ENCODE assay signal across 8 cellular contexts in genomic region chr12:5745251-5745888, GRCh38.
DNase-seq lines count a peak whose midpoint lies in the region; ATAC-seq and TF ChIP-seq lines count a peak whose summit lies in the region.

No MANE protein-coding gene starts in this region.

- H3K4me3 ChIP-seq in cardiac fibroblast (replicated peaks in 1 of 2; ENCODE audit: low read depth in 2 of 2, low read length in 2 of 2), result no peak overlapping the region

- peak; percentile 19 for TF ChIP-seq CTCF in cardiac fibroblast (IDR thresholded peaks at IDR 0.05; ENCODE audit: low read depth, low read length)

- no peak for ATAC-seq in activated CD4-positive, CD25-positive, alpha-beta regulatory T cell treated with anti-CD3 and anti-CD28 coated beads, Interleukin-2, amount 50 U/mL, for 24 hours
- ATAC-seq in left lobe of liver (peak; percentile 95), HG03457 (IDR thresholded peaks at IDR 0.05; ENCODE audit: unreplicated experiment) (no peak)

- peak; percentile 54 for DNase-seq in activated CD4-positive, CD25-positive, alpha-beta regulatory T cell treated with anti-CD3 and anti-CD28 coated beads, Interleukin-2, amount 50 U/mL, for 72 hours
- DNase-seq in KG1 (lab: John Stamatoyannopoulos, UW) (peak; percentile 67), SW480 (ENCODE audit: low spot score) (peak; percentile 73), cardiac fibroblast (ENCODE audit: low read depth in 2 of 2) (peak; percentile 19 to 36), left lobe of liver (ENCODE audit: low spot score) (peak; percentile 60)
- peak; percentile 31 for DNase-seq in stimulated activated CD8-positive, alpha-beta memory T cell treated with anti-CD3 and anti-CD28 coated beads, Interleukin-15, amount 100 ng/mL, for 1 hour (ENCODE audit: low read depth)
